In the genomic region with DNA sequence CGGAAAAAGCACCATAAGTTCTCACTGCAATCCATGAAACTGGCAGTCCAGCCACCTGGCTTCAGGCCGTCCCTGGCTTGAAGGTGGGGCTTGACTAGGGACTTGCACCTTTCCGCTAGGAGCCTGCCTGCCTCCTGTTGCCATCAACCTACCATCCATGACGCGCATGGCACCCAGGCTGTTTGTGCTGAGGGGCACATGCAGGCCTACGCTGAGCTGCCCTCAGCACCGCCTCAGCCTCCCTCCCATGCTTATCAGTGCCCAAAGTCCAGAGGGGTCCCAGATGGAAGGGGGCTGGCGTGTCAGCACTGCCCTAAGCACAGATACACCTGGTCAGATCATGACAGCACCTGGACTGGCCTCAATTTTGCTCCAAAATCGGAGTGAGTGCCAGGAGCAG, we compare ENCODE assay signal across 19 cellular contexts.
DNase-seq lines count a peak whose midpoint lies in the region; ATAC-seq, FAIRE-seq and TF ChIP-seq lines count a peak whose summit lies in the region.
"Had no signal": no experiment of that assay in that cellular context is flagged by ENCODE, and none has a peak within 500 bp of the region (broad histone marks: within the 10 kb centered on the region; RNA-seq: fewer than 3 reads in every experiment).

No MANE protein-coding gene starts in this region.

- POLR2A ChIA-PET in H1 (lab: Charles Lee; ENCODE audit: partially characterized antibody), result no interaction called here

- no peaks in the 10 kb centered on the region for H3K36me3 ChIP-seq in H1 (ENCODE audit: control insufficient read depth in 2 of 4, insufficient read depth in 4 of 4, low read length in 3 of 4)
- H3K36me3 ChIP-seq in spleen, result no peaks in the 10 kb centered on the region
- H3K36me3 ChIP-seq in GM23248 (ENCODE audit: low read depth), result no peaks in the 10 kb centered on the region
- H3K36me3 ChIP-seq: BE2C, HAP-1 had no signal

- CTCF ChIA-PET in H1 (lab: Charles Lee; ENCODE audit: partially characterized antibody), result interaction anchor here (0.6 to 1.4 kb wide), 11 partner anchors 8 to 732 kb away, joined by 3 to 4 read pairs (median 3); no protein-coding TSS in a partner anchor

- no peak overlapping the region for H3K14ac ChIP-seq in H1 (ENCODE audit: insufficient read length)

- H2AFZ ChIP-seq in H1 (ENCODE audit: low read length) (no peak overlapping the region), GM23248 (no peak overlapping the region)

- H2AK5ac ChIP-seq in H1 (ENCODE audit: low read depth, low read length), result peak overlapping the region; percentile 57; the same call in 1 of the 2 replicates

- H3K9me3 ChIP-seq in H1 (ENCODE audit: insufficient read depth in 2 of 2, low read depth in 1 of 2, low read length in 1 of 2) (no peaks in the 10 kb centered on the region), spleen (peaks cover 0 to 7% (median 0%) of the 10 kb centered on the region in 8 donors), GM23248 (ENCODE audit: low read depth) (no peaks in the 10 kb centered on the region)
- H3K9me3 ChIP-seq: A549, BE2C had no signal

- H3K4me2 ChIP-seq in H1 (ENCODE audit: insufficient read depth in 1 of 2, low read depth in 2 of 2, low read length in 2 of 2), result no peak overlapping the region
- H3K4me2 ChIP-seq in GM23248 (ENCODE audit: unreplicated experiment), result no peak overlapping the region
- H3K4me2 ChIP-seq: A549 had no signal

- H4K20me1 ChIP-seq in H1 (replicated peaks in 1 of 2; ENCODE audit: control insufficient read depth in 1 of 2, insufficient read depth in 2 of 2, low read length in 2 of 2) (no peaks in the 10 kb centered on the region), GM23248 (ENCODE audit: insufficient read depth) (no peaks in the 10 kb centered on the region)

- no peak overlapping the region for H3K4me3 ChIP-seq in H1 (ENCODE audit: extremely low read depth in 1 of 4, insufficient read depth in 2 of 4, low read depth in 3 of 4, low read length in 4 of 4)
- no peak overlapping the region for H3K4me3 ChIP-seq in spleen
- H3K4me3 ChIP-seq in GM23248, result no peak overlapping the region
- H3K4me3 ChIP-seq: A549, HAP-1 had no signal

- TF ChIP-seq CTCF in H1 (IDR thresholded peaks at IDR 0.05; ENCODE audit: control extremely low read depth in 1 of 3, insufficient read depth in 1 of 3, low read depth in 1 of 3, low read length in 3 of 3) (no peak), spleen (IDR thresholded peaks at IDR 0.05 in 8 of 11, conservative IDR thresholded peaks at IDR 0.05 in 3 of 11) (no peak)

- TF ChIP-seq RAD21 in H1 (IDR thresholded peaks at IDR 0.05 in 1 of 2, conservative IDR thresholded peaks at IDR 0.05 in 1 of 2; ENCODE audit: low read depth in 2 of 2, low read length in 2 of 2), result no peak

- intact Hi-C loops in spleen (cut with DNase I; ENCODE audit: low total_unique reads), result no loop called here

- H3K27ac ChIP-seq in H1 (ENCODE audit: low read depth, low read length), result no peak overlapping the region
- H3K27ac ChIP-seq in spleen, result no peak overlapping the region
- H3K27ac ChIP-seq in GM23248, result no peak overlapping the region
- no peak overlapping the region for H3K27ac ChIP-seq in caudate nucleus (ENCODE audit: low read depth, low read length)
- H3K27ac ChIP-seq: C4-2B had no signal

- no peaks in the 10 kb centered on the region for H3K79me1 ChIP-seq in H1 (ENCODE audit: low read depth, low read length)

- H3K23me2 ChIP-seq in H1 (ENCODE audit: low read depth, low read length), result no peaks in the 10 kb centered on the region

- H3K27me3 ChIP-seq in H1 (replicated peaks in 1 of 4; ENCODE audit: control insufficient read depth in 3 of 4, extremely low read depth in 1 of 4, insufficient read depth in 3 of 4, low read length in 3 of 4), result no peaks in the 10 kb centered on the region
- H3K27me3 ChIP-seq in spleen (replicated peaks in 1 of 7), result peaks cover 0 to 4% (median 0%) of the 10 kb centered on the region in 7 donors
- no peaks in the 10 kb centered on the region for H3K27me3 ChIP-seq in GM23248 (replicated peaks; ENCODE audit: insufficient read depth)
- H3K27me3 ChIP-seq: BE2C had no signal

- H2BK12ac ChIP-seq in H1 (ENCODE audit: low read depth, low read length), result no peak overlapping the region

- in situ Hi-C loops in GM23248 (cut with MboI), result no loop called here

- 87% methylated on average over 6 of the region's 9 CpGs; no CpG with 5 or more reads in 1 of the 2 experiments for WGBS in H1 (ENCODE audit: extremely low coverage in 1 of 2, insufficient coverage in 1 of 2, insufficient read length in 1 of 2, insufficient replicate concordance in 2 of 2, low coverage in 1 of 2, low lambda C conversion rate in 2 of 2, missing lambda C conversion rate in 1 of 2), 2 experiments
- WGBS in spleen, 5 donors, result 79 to 94% (median 90%) methylated on average over 7 to 9 of the region's 9 CpGs
- 83 to 84% methylated on average over 9 of the region's 9 CpGs for WGBS in GM23248 (ENCODE audit: low coverage in 1 of 2, low lambda C conversion rate in 2 of 2, missing lambda C conversion rate in 2 of 2), 2 experiments

- ATAC-seq in HG03159 (IDR thresholded peaks at IDR 0.05; ENCODE audit: unreplicated experiment), result peak; percentile 6

- H3K18ac ChIP-seq in H1 (ENCODE audit: extremely low read depth, low read length), result no peak overlapping the region

- DNase-seq in H1 (ENCODE audit: low read depth in 1 of 2, low spot score in 2 of 2) (no peak), spleen (peak; percentile 58), GM23248 (no peak), caudate nucleus (lab: John Stamatoyannopoulos, UW) (no peak), HCEC 1CT (no peak), hypothalamus (lab: John Stamatoyannopoulos, UW) (no peak)
- DNase-seq: CD4-positive, alpha-beta memory T cell; DMS79; GDM1; GOT3; HFFc6; KG1 had no signal

- TF ChIP-seq POLR2A in H1 (IDR thresholded peaks at IDR 0.05; ENCODE audit: control extremely low read depth in 1 of 2, low read depth in 2 of 2, low read length in 2 of 2) (no peak), spleen (IDR thresholded peaks at IDR 0.05) (no peak)

- no peak overlapping the region; the same call in 1 of the 2 replicates for H2BK5ac ChIP-seq in H1 (ENCODE audit: low read depth, low read length)

- no peak overlapping the region; the same call in 1 of the 2 replicates for H4K8ac ChIP-seq in H1 (ENCODE audit: extremely low read depth, insufficient read depth, low read length)

- H2BK15ac ChIP-seq in H1 (ENCODE audit: low read length), result no peak overlapping the region

- no peak overlapping the region for H3K23ac ChIP-seq in H1 (ENCODE audit: insufficient read length)

- H3F3A ChIP-seq in GM23248 (ENCODE audit: insufficient read depth), result no peaks in the 10 kb centered on the region

- H3K79me2 ChIP-seq in H1 (ENCODE audit: control insufficient read depth in 1 of 2, insufficient read depth in 2 of 2, low read length in 2 of 2) (no peaks in the 10 kb centered on the region), GM23248 (ENCODE audit: insufficient read depth) (no peaks in the 10 kb centered on the region)

- TF ChIP-seq EP300 in H1 (IDR thresholded peaks at IDR 0.05; ENCODE audit: borderline replicate concordance in 1 of 2, low read depth in 2 of 2, low read length in 2 of 2), result no peak

- no peak overlapping the region for H2BK20ac ChIP-seq in H1 (ENCODE audit: low read length)

- H3K4ac ChIP-seq in H1 (replicated peaks; ENCODE audit: insufficient read length, low read depth, low read length), result no peak overlapping the region

- H3K56ac ChIP-seq in H1 (replicated peaks; ENCODE audit: insufficient read length, low read depth, low read length), result no peak overlapping the region

- H4K5ac ChIP-seq in H1 (ENCODE audit: insufficient read length, low read depth, low read length), result no peak overlapping the region

- H3K9me2 ChIP-seq in GM23248 (ENCODE audit: insufficient read depth), result no peaks in the 10 kb centered on the region

- no peak for FAIRE-seq in H1 (lab: Jason Lieb, UNC)
- FAIRE-seq: A549, GM12892, HTR-8/SVneo had no signal

- H3K9ac ChIP-seq in H1 (replicated peaks in 1 of 4; ENCODE audit: extremely low read depth in 1 of 4, low read depth in 3 of 4, low read length in 3 of 4), result no peak overlapping the region
- H3K9ac ChIP-seq in GM23248, result no peak overlapping the region

- H4K91ac ChIP-seq in H1 (replicated peaks; ENCODE audit: insufficient read length, low read length), result no peak overlapping the region

- no peak overlapping the region for H2BK120ac ChIP-seq in H1 (replicated peaks; ENCODE audit: low read depth, low read length)

- no peaks in the 10 kb centered on the region for H3K4me1 ChIP-seq in H1 (replicated peaks in 1 of 4; ENCODE audit: control insufficient read depth in 3 of 4, insufficient read depth in 4 of 4, low read length in 3 of 4)
- H3K4me1 ChIP-seq in spleen, result no peaks in the 10 kb centered on the region
- H3K4me1 ChIP-seq in GM23248 (ENCODE audit: insufficient read depth), result no peaks in the 10 kb centered on the region
- H3K4me1 ChIP-seq: A549, BE2C, HAP-1 had no signal

TF ChIP-seq in H1, 55 proteins besides CTCF, POLR2A, EP300 and RAD21:
- TF ChIP-seq SIRT6 (IDR thresholded peaks at IDR 0.05; ENCODE audit: low read length) (no peak), CTBP2 (IDR thresholded peaks at IDR 0.05; ENCODE audit: borderline replicate concordance, insufficient read depth, insufficient read length, low read length) (no peak), CHD1 (IDR thresholded peaks at IDR 0.05; ENCODE audit: low read depth, low read length) (no peak), CHD2 (IDR thresholded peaks at IDR 0.05; ENCODE audit: low read length) (no peak), CBX8 (IDR thresholded peaks at IDR 0.05; ENCODE audit: borderline replicate concordance, low read depth, low read length) (no peak)
